In the genomic region with DNA sequence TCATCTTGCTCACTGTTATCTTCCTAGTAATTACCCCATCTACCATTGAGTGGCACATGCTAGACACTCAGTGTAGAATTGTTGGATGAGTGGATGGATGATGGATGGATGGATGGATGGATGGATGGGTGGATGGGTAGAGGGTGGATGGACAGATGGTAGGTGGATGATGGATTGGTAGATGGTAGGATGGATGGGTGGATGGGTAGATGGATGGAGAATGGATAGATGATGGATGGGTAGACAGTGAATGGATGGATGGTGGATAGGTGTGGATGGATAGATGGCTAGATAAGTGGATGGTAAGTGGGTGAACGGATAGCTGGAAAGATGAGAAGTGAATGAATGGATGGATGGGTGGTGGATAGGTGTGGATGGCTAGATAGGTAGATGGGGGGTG, we compare ENCODE assay signal across 27 cellular contexts.
"Had no signal": no experiment of that assay in that cellular context is flagged by ENCODE, and none has a peak within 500 bp of the region (broad histone marks: within the 10 kb centered on the region; RNA-seq: fewer than 3 reads in every experiment).

No MANE protein-coding gene starts in this region.

- H3K36me3 ChIP-seq: neutrophil, spleen, suprapubic skin, tibial artery, transverse colon, upper lobe of right lung, vagina had no signal

- H3K4me3 ChIP-seq: psoas muscle, skin epidermis, smooth muscle cell, spleen, suprapubic skin, testis, tibial artery, transverse colon, upper lobe of right lung, vagina had no signal

- H3K9me3 ChIP-seq: neutrophil, suprapubic skin, testis, tibial artery, transverse colon, upper lobe of right lung, vagina had no signal

- DNase-seq: naive thymus-derived CD4-positive, alpha-beta T cell; natural killer cell; nucleus accumbens; psoas muscle; right cardiac atrium; spleen; stimulated activated CD4-positive, alpha-beta T cell treated with anti-CD3 and anti-CD28 coated beads, Interleukin-12 subunit alpha, Interleukin-12 subunit beta, amount 100 ng/mL, for 4 hours; stimulated activated CD4-positive, alpha-beta T cell treated with anti-CD3 and anti-CD28 coated beads, Interleukin-1b, Interleukin-23, amount 100 ng/mL, for 48 hours; stimulated activated CD4-positive, alpha-beta T cell treated with anti-CD3 and anti-CD28 coated beads, Interleukin-4, amount 100 ng/mL, for 1 hour; stimulated activated CD4-positive, alpha-beta T cell treated with anti-CD3 and anti-CD28 coated beads, Interleukin-4, amount 100 ng/mL, for 4 hours; stimulated activated CD8-positive, alpha-beta memory T cell treated with anti-CD3 and anti-CD28 coated beads, Interleukin-4, amount 100 ng/mL, for 48 hours; stimulated activated naive CD4-positive, alpha-beta T cell; stimulated activated naive CD8-positive, alpha-beta T cell treated with anti-CD3 and anti-CD28 coated beads, Interleukin-15, amount 100 ng/mL, for 72 hours; stimulated activated naive CD8-positive, alpha-beta T cell treated with anti-CD3 and anti-CD28 coated beads, Interleukin-15, Interleukin-2, amounts not matched to agents 100 U/mL and 50 U/mL, for 24 hours; substantia nigra; testis; tibial artery; transverse colon; upper lobe of right lung had no signal

- H3K79me2 ChIP-seq: parathyroid adenoma had no signal

- H3K27ac ChIP-seq: neutrophil, parathyroid adenoma, psoas muscle, skin epidermis, spleen, suprapubic skin, testis, tibial artery, transverse colon, upper lobe of right lung, vagina had no signal

- ATAC-seq: naive thymus-derived CD4-positive, alpha-beta T cell; natural killer cell; psoas muscle; right cardiac atrium; sciatic nerve; stimulated activated memory B cell treated with anti-CD40 and anti-IgM and Interleukin-4, amounts not matched to agents 10 μg/mL and 1 μg/mL and 100 μg/mL, for 72 hours; stimulated activated naive CD8-positive, alpha-beta T cell treated with anti-CD3 and anti-CD28 coated beads, Interleukin-15, amount 100 ng/mL, for 72 hours; stimulated activated naive CD8-positive, alpha-beta T cell treated with anti-CD3 and anti-CD28 coated beads, Interleukin-15, Interleukin-2, amounts not matched to agents 100 U/mL and 50 U/mL, for 24 hours; upper lobe of right lung had no signal

- H3K27me3 ChIP-seq: neutrophil, testis, transverse colon, upper lobe of right lung, vagina had no signal

- H2AFZ ChIP-seq: parathyroid adenoma had no signal

- H3K4me2 ChIP-seq: smooth muscle cell had no signal

- H3K9ac ChIP-seq: parathyroid adenoma had no signal

- H3K4me1 ChIP-seq: parathyroid adenoma, psoas muscle, spleen, suprapubic skin, testis, tibial artery, transverse colon, upper lobe of right lung, vagina had no signal
